Comparison of ENCODE assay signal across 8 cellular contexts in the genomic region with DNA sequence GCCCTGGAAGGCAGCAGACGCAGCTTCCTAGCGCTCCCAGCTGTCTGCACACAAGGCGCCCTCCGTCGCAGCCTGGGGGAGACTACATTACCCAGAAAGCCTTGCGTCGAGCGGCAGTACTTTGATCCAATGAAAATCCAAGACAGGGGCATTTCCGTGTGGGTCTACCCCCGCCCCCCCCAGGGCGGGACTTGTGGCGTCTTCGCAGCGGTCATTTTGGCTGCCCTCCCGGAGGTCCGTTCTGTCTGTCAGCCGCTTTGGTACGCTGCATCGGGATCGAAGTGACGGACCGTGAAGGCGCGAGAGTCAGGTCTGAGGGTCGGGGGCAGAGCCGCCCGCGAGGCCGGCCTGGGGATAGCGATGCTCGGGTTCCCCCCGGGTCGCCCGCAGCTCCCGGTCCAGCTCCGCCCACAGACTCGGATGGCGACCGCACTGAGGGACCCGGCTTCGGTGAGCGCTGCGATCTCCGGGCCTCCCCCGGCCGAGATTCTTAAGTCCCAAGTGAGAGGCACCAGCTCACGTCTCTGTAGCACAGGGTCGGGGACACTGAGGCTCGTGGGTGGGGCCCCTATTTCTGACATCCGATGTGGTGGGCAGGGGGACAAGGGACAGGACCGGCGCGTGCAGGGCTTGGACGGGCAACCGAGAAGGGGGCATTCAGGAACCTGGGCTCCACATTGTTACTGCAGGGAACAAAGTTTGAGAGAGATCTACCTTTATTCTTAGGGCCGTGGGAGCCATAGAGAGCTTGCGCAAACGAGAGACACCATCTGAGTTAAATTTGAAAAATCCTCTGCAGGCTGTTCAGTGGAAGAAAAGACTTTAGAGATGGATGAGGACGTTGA. TPM values are rescaled to one million over a fixed set of nuclear protein-coding genes. Genes with fewer than 3 reads are reported as not detected.
A peak's percentile ranks its signal among the peaks of the same experiment; 100 is the strongest.
DNase-seq lines count a peak whose midpoint lies in the region; ATAC-seq and TF ChIP-seq lines count a peak whose summit lies in the region.

A gene (plus strand): TSS at position 182 of the 845 bp plus-strand sequence. CDS start 179 bp downstream, at position 361.

- H3K4me1 ChIP-seq in HUES64 (ENCODE audit: insufficient read depth, low read length) (0 out of 2 replicates have a peak, but pooled peaks cover 4% of the 10 kb centered on the region), mucosa of descending colon (ENCODE audit: low read depth) (no peaks in the 10 kb centered on the region)

- DNase-seq in DMS 273 (lab: John Stamatoyannopoulos, UW; ENCODE audit: unreplicated experiment) (peak; percentile 98), OCI-M1 (lab: John Stamatoyannopoulos, UW) (peak; percentile 98), activated T-cell treated with anti-CD3 and anti-CD28 coated beads for 4 hours (peak; percentile 78), epithelial cell of proximal tubule (ENCODE audit: low read depth) (peak; percentile 59), mucosa of descending colon (peak; percentile 93 to 98 (median 93))
- DNase-seq in stimulated activated CD8-positive, alpha-beta memory T cell treated with anti-CD3 and anti-CD28 coated beads, Interleukin-4, amount 100 ng/mL, for 1 hour (ENCODE audit: low read depth in 2 of 2, low spot score in 1 of 2), result peak; percentile 74 to 75

- H3K27me3 ChIP-seq in HUES64 (ENCODE audit: insufficient read depth, low read length), result no peaks in the 10 kb centered on the region

- H3K4me3 ChIP-seq in HUES64 (ENCODE audit: low read length) (peak within 1 kb of the TSS; percentile 89), epithelial cell of proximal tubule (ENCODE audit: low read depth, low read length) (peak within 1 kb of the TSS; percentile 90), mucosa of descending colon (peak within 1 kb of the TSS; percentile 73)

- H3K36me3 ChIP-seq in HUES64 (ENCODE audit: insufficient read depth, low read length) (peaks cover 36% of the 10 kb centered on the region), mucosa of descending colon (ENCODE audit: low read depth) (no peaks in the 10 kb centered on the region)

- H3K9ac ChIP-seq in HUES64 (ENCODE audit: low read depth, low read length), result peak within 1 kb of the TSS; percentile 69

- ATAC-seq in GM21447 (IDR thresholded peaks at IDR 0.05; ENCODE audit: unreplicated experiment) (peak; percentile 96), mucosa of descending colon (peak; percentile 100)

- 2% methylated on average over 59 of the region's 59 CpGs for WGBS in HUES64

- no peak within 1 kb of the TSS for H3K27ac ChIP-seq in HUES64 (ENCODE audit: low read depth, low read length)

- no peak for TF ChIP-seq CTCF in epithelial cell of proximal tubule (conservative IDR thresholded peaks at IDR 0.05; ENCODE audit: low read depth, low read length)
- TF ChIP-seq CTCF in mucosa of descending colon (IDR thresholded peaks at IDR 0.05), result no peak

- intact Hi-C loops in mucosa of descending colon (cut with DNase I, micrococcal nuclease), result no loop called here

- H3K9me3 ChIP-seq in HUES64 (ENCODE audit: insufficient read depth, low read depth, low read length), result peaks cover 19% of the 10 kb centered on the region
- peaks cover 38% of the 10 kb centered on the region for H3K9me3 ChIP-seq in mucosa of descending colon

RNA-seq across cellular contexts. Expression of the gene that starts here (rescaled TPM):
- polyA plus RNA-seq in HUES64 (2013, experiment 1 of 2), result 8.5 TPM
- polyA plus RNA-seq in HUES64 (2013, experiment 2 of 2), result 10.5 TPM
- 2.7 and 6.6 TPM in 2 replicates for total RNA-seq in epithelial cell of proximal tubule
- 10 to 100 TPM in 1 of 3 donors, 1 to 10 TPM in 2; 7.9 to 16.3 (median 9.4) TPM for total RNA-seq in mucosa of descending colon
